Comparison of ENCODE assay signal across 1 cellular context in the genomic region with DNA sequence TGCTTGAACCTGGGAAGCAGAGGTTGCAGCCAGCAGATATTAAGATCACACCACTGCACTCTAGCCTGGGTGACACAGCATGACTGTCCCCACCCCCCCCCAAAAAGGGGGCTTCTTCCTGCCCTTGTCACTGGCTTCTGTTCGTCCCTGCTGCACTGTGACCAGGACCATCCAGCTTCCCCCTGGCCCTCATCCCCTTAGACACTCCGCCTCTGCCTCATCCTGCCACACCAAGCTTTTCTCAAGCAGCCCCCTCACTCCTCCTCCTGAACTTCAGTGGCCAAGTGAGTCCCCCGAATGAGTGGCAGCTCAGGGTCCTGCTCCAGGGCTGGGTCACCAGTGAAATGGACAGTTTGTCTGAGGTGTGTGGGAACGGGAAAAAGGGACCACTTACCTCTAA.
TF ChIP-seq lines count a peak whose summit lies in the region.

No MANE protein-coding gene starts in this region.

TF ChIP-seq in HepG2, 621 proteins besides CTCF, POLR2A, EP300 and RAD21:
- TF ChIP-seq, protein P1, sequence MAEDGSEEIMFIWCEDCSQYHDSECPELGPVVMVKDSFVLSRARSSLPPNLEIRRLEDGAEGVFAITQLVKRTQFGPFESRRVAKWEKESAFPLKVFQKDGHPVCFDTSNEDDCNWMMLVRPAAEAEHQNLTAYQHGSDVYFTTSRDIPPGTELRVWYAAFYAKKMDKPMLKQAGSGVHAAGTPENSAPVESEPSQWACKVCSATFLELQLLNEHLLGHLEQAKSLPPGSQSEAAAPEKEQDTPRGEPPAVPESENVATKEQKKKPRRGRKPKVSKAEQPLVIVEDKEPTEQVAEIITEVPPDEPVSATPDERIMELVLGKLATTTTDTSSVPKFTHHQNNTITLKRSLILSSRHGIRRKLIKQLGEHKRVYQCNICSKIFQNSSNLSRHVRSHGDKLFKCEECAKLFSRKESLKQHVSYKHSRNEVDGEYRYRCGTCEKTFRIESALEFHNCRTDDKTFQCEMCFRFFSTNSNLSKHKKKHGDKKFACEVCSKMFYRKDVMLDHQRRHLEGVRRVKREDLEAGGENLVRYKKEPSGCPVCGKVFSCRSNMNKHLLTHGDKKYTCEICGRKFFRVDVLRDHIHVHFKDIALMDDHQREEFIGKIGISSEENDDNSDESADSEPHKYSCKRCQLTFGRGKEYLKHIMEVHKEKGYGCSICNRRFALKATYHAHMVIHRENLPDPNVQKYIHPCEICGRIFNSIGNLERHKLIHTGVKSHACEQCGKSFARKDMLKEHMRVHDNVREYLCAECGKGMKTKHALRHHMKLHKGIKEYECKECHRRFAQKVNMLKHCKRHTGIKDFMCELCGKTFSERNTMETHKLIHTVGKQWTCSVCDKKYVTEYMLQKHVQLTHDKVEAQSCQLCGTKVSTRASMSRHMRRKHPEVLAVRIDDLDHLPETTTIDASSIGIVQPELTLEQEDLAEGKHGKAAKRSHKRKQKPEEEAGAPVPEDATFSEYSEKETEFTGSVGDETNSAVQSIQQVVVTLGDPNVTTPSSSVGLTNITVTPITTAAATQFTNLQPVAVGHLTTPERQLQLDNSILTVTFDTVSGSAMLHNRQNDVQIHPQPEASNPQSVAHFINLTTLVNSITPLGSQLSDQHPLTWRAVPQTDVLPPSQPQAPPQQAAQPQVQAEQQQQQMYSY (CRISPR knock-in tag; IDR thresholded peaks at IDR 0.05) = no peak
- TF ChIP-seq ZNF605 (CRISPR knock-in tag; IDR thresholded peaks at IDR 0.05) (no peak), MTA3 (CRISPR knock-in tag; IDR thresholded peaks at IDR 0.05) (no peak), MYNN (CRISPR knock-in tag; IDR thresholded peaks at IDR 0.05; ENCODE audit: low read depth) (no peak), MED13 (CRISPR knock-in tag; IDR thresholded peaks at IDR 0.05) (no peak), NR2F6 (IDR thresholded peaks at IDR 0.05) (no peak), NR2F6 (CRISPR knock-in tag; IDR thresholded peaks at IDR 0.05) (no peak), ZNF546 (CRISPR knock-in tag; conservative IDR thresholded peaks at IDR 0.05) (no peak), ARNT (IDR thresholded peaks at IDR 0.05) (no peak), ATRX (CRISPR knock-in tag; IDR thresholded peaks at IDR 0.05; ENCODE audit: borderline replicate concordance) (no peak), HNRNPLL (IDR thresholded peaks at IDR 0.05; ENCODE audit: low read depth, low read length, poor library complexity, severe bottlenecking) (no peak), SIN3B (IDR thresholded peaks at IDR 0.05; ENCODE audit: low read length) (no peak), ZNF230 (CRISPR knock-in tag; IDR thresholded peaks at IDR 0.05) (no peak)
- TF ChIP-seq, protein P2, sequence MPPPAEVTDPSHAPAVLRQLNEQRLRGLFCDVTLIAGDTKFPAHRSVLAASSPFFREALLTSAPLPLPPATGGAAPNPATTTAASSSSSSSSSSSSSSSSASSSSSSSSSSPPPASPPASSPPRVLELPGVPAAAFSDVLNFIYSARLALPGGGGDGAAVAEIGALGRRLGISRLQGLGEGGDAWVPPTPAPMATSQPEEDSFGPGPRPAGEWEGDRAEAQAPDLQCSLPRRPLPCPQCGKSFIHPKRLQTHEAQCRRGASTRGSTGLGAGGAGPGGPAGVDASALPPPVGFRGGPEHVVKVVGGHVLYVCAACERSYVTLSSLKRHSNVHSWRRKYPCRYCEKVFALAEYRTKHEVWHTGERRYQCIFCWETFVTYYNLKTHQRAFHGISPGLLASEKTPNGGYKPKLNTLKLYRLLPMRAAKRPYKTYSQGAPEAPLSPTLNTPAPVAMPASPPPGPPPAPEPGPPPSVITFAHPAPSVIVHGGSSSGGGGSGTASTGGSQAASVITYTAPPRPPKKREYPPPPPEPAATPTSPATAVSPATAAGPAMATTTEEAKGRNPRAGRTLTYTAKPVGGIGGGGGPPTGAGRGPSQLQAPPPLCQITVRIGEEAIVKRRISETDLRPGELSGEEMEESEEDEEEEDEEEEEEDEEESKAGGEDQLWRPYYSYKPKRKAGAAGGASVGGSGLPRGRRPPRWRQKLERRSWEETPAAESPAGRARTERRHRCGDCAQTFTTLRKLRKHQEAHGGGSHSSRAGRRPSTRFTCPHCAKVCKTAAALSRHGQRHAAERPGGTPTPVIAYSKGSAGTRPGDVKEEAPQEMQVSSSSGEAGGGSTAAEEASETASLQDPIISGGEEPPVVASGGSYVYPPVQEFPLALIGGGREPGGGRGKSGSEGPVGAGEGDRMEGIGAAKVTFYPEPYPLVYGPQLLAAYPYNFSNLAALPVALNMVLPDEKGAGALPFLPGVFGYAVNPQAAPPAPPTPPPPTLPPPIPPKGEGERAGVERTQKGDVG (CRISPR knock-in tag; IDR thresholded peaks at IDR 0.05; ENCODE audit: borderline replicate concordance) = no peak
- TF ChIP-seq, protein P3, sequence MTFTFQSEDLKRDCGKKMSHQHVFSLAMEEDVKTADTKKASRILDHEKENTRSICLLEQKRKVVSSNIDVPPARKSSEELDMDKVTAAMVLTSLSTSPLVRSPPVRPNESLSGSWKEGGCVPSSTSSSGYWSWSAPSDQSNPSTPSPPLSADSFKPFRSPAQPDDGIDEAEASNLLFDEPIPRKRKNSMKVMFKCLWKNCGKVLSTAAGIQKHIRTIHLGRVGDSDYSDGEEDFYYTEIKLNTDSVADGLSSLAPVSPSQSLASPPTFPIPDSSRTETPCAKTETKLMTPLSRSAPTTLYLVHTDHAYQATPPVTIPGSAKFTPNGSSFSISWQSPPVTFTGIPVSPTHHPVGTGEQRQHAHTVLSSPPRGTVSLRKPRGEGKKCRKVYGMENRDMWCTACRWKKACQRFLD (CRISPR knock-in tag; IDR thresholded peaks at IDR 0.05; ENCODE audit: borderline replicate concordance) = no peak
- TF ChIP-seq, protein P4, sequence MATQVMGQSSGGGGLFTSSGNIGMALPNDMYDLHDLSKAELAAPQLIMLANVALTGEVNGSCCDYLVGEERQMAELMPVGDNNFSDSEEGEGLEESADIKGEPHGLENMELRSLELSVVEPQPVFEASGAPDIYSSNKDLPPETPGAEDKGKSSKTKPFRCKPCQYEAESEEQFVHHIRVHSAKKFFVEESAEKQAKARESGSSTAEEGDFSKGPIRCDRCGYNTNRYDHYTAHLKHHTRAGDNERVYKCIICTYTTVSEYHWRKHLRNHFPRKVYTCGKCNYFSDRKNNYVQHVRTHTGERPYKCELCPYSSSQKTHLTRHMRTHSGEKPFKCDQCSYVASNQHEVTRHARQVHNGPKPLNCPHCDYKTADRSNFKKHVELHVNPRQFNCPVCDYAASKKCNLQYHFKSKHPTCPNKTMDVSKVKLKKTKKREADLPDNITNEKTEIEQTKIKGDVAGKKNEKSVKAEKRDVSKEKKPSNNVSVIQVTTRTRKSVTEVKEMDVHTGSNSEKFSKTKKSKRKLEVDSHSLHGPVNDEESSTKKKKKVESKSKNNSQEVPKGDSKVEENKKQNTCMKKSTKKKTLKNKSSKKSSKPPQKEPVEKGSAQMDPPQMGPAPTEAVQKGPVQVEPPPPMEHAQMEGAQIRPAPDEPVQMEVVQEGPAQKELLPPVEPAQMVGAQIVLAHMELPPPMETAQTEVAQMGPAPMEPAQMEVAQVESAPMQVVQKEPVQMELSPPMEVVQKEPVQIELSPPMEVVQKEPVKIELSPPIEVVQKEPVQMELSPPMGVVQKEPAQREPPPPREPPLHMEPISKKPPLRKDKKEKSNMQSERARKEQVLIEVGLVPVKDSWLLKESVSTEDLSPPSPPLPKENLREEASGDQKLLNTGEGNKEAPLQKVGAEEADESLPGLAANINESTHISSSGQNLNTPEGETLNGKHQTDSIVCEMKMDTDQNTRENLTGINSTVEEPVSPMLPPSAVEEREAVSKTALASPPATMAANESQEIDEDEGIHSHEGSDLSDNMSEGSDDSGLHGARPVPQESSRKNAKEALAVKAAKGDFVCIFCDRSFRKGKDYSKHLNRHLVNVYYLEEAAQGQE (IDR thresholded peaks at IDR 0.05; ENCODE audit: borderline replicate concordance in 1 of 2, low read depth in 1 of 2, low read length in 2 of 2) = no peak
- TF ChIP-seq, protein P5, sequence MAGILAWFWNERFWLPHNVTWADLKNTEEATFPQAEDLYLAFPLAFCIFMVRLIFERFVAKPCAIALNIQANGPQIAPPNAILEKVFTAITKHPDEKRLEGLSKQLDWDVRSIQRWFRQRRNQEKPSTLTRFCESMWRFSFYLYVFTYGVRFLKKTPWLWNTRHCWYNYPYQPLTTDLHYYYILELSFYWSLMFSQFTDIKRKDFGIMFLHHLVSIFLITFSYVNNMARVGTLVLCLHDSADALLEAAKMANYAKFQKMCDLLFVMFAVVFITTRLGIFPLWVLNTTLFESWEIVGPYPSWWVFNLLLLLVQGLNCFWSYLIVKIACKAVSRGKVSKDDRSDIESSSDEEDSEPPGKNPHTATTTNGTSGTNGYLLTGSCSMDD (CRISPR knock-in tag; IDR thresholded peaks at IDR 0.05) = no peak
- TF ChIP-seq, protein P6, sequence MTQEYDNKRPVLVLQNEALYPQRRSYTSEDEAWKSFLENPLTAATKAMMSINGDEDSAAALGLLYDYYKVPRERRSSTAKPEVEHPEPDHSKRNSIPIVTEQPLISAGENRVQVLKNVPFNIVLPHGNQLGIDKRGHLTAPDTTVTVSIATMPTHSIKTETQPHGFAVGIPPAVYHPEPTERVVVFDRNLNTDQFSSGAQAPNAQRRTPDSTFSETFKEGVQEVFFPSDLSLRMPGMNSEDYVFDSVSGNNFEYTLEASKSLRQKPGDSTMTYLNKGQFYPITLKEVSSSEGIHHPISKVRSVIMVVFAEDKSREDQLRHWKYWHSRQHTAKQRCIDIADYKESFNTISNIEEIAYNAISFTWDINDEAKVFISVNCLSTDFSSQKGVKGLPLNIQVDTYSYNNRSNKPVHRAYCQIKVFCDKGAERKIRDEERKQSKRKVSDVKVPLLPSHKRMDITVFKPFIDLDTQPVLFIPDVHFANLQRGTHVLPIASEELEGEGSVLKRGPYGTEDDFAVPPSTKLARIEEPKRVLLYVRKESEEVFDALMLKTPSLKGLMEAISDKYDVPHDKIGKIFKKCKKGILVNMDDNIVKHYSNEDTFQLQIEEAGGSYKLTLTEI (CRISPR knock-in tag; conservative IDR thresholded peaks at IDR 0.05) = no peak
TF ChIP-seq in HepG2: peak in this region for 0.
